In genomic region chr2:134385195-134385594, GRCh38 we compare ENCODE assay signal across 8 cellular contexts.
"Had no signal": no experiment of that assay in that cellular context is flagged by ENCODE, and none has a peak within 500 bp of the region (broad histone marks: within the 10 kb centered on the region; RNA-seq: fewer than 3 reads in every experiment).

No MANE protein-coding gene starts in this region.

- H3K4me3 ChIP-seq: GM23338 had no signal

- H3K27ac Mint-ChIP-seq: GM23338, H9 had no signal

- ATAC-seq: GM23338 had no signal

- DNase-seq: H9, HCEC 1CT, KG1 had no signal

- H2AFZ ChIP-seq: GM23338 had no signal

- H3K4me3 Mint-ChIP-seq: GM23338, H9, IgD-negative memory B cell had no signal

- H3K27ac ChIP-seq: HL-60 had no signal

- H3K9me3 Mint-ChIP-seq: GM23338, H9, IgD-negative memory B cell had no signal

- H3K4me1 Mint-ChIP-seq: GM23338, H9 had no signal

- H3K4me2 ChIP-seq: GM23338 had no signal

- FAIRE-seq: H1, H54 had no signal

- H3K27me3 Mint-ChIP-seq: IgD-negative memory B cell had no signal
